12 cellular contexts compared by ENCODE assay signal in the genomic region with DNA sequence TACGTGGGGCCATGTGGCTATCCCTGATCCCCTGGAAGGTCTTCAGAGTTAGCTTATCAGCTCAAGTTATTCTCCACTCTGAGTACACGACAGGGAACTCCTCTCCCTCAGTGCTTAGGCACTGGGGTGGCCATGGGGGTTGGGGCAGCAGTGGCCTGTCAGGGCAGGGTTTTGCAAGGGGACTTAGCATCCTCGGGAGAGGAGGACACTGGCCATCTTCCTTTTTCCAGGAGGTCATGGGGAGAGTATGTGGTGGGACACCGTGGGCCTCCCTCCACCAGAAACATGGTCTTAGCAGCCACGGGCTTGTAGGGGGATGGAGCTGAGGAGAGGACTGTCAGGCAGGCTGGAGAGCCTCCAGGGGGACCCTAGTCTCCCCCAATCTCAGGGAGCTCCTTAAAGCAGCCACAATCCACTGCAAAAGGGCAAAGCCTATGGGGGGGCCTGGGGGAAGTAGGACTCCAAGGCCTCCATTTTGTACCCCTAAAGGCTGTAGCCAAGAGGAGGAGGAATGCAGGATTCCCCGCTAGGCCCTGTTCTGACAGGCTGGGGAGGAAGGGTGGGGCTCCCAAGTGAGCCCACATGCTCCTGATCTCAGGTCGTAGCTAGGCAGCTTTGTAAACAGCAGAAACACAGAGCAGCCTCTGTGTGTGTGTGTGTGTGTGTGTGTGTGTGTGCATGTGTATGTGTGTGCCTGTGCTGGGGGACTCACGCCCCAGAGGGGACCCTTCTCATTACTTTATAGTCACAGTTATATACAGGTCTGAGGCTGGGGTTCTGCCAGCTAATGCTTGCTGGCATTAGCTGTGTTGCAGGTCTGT. TPM values are rescaled to one million over a fixed set of nuclear protein-coding genes. Genes with fewer than 3 reads are reported as not detected.
DNase-seq lines count a peak whose midpoint lies in the region; ATAC-seq, FAIRE-seq and TF ChIP-seq lines count a peak whose summit lies in the region.
"Had no signal": no experiment of that assay in that cellular context is flagged by ENCODE, and none has a peak within 500 bp of the region (broad histone marks: within the 10 kb centered on the region; RNA-seq: fewer than 3 reads in every experiment).

No MANE protein-coding gene starts in this region.

- H3K27ac ChIP-seq in foreskin keratinocyte (peak overlapping the region; percentile 99), vagina (peak overlapping the region; percentile 98)
- H3K27ac ChIP-seq: neutrophil, WERI-Rb-1 had no signal

- ATAC-seq in left ventricle myocardium superior (peak; percentile 10), Right ventricle myocardium inferior (no peak), foreskin keratinocyte (peak; percentile 59)

- TF ChIP-seq POLR2A in vagina (IDR thresholded peaks at IDR 0.05), result no peak

- DNase-seq in left ventricle myocardium superior, result no peak
- no peak for DNase-seq in Right ventricle myocardium inferior (ENCODE audit: missing footprints)
- DNase-seq in T-helper 22 cell (ENCODE audit: low read depth), result peak; percentile 28
- DNase-seq in foreskin keratinocyte, result peak; percentile 92 to 96
- no peak for DNase-seq in vagina (ENCODE audit: extremely low spot score in 2 of 2)
- no peak for DNase-seq in GM19240 (ENCODE audit: insufficient read length, low spot score)
- DNase-seq in GM10248 (ENCODE audit: extremely low spot score), result no peak
- no peak for DNase-seq in GM19239 (ENCODE audit: insufficient read length, low spot score)
- DNase-seq: DMS79, NCI-H774, WERI-Rb-1 had no signal

- H3K4me3 ChIP-seq in vagina, result no peak overlapping the region

- TF ChIP-seq CTCF in foreskin keratinocyte (conservative IDR thresholded peaks at IDR 0.05) (peak; percentile 3), vagina (IDR thresholded peaks at IDR 0.05) (no peak), GM10248 (IDR thresholded peaks at IDR 0.05; ENCODE audit: control extremely low read depth, extremely low read depth, low read depth, missing control alignments) (no peak)

- H3K27me3 ChIP-seq in foreskin keratinocyte (no peaks in the 10 kb centered on the region), vagina (no peaks in the 10 kb centered on the region)

- no peaks in the 10 kb centered on the region for H3K9me3 ChIP-seq in vagina
- H3K9me3 ChIP-seq: neutrophil had no signal

- POLR2A ChIA-PET in GM10248 (lab: Yijun Ruan, JAX), result no interaction called here

- CTCF ChIA-PET in GM10248 (lab: Yijun Ruan, JAX), result interaction anchor here (0.8 to 6.5 kb wide), 12 partner anchors 11 to 729 kb away, joined by 3 to 48 read pairs (median 4); no protein-coding TSS in a partner anchor

- H3K36me3 ChIP-seq in vagina, result no peaks in the 10 kb centered on the region
- H3K36me3 ChIP-seq: neutrophil, WERI-Rb-1 had no signal

- intact Hi-C loops in left ventricle myocardium superior (cut with micrococcal nuclease), result loop anchor here (5.0 to 10.0 kb wide), 4 partner anchors 122 to 720 kb away; no protein-coding TSS in a partner anchor
- intact Hi-C loops in Right ventricle myocardium inferior (cut with DNase I), result loop anchor here (10.0 kb wide), 1 partner anchor 830 kb away; no protein-coding TSS in a partner anchor
- intact Hi-C loops in vagina (cut with DNase I), result loop anchor here (5.0 kb wide), 2 partner anchors 172 to 732 kb away; no protein-coding TSS in a partner anchor

- FAIRE-seq in GM19239 (lab: Jason Lieb, UNC), result no peak

- peaks cover 38% of the 10 kb centered on the region for H3K4me1 ChIP-seq in foreskin keratinocyte
- H3K4me1 ChIP-seq in vagina, result peaks cover 44% of the 10 kb centered on the region

RNA-seq across cellular contexts. Expression of gene KRT80, which starts 36.6 kb away (rescaled TPM):
- not detected for total RNA-seq in left ventricle myocardium superior
- total RNA-seq in Right ventricle myocardium inferior, result not detected
- 2.5 and 5.3 TPM in 2 replicates for total RNA-seq in foreskin keratinocyte
- 2.2 and 4.1 TPM in 2 replicates for polyA plus RNA-seq in foreskin keratinocyte
- 7.9 TPM for total RNA-seq in vagina

Comparison
In these comparisons a context has a peak if more than half of its experiments do, and no peak if none do; other contexts are left out.
1. DNase-seq: peak in T-helper 22 cell (single experiment) and foreskin keratinocyte (2 of 2); none in left ventricle myocardium superior (single experiment), Right ventricle myocardium inferior (single experiment), vagina (0 of 2), GM19240 (single experiment), GM10248 (single experiment) and GM19239 (single experiment).